1 cellular context compared by ENCODE assay signal in the genomic region with DNA sequence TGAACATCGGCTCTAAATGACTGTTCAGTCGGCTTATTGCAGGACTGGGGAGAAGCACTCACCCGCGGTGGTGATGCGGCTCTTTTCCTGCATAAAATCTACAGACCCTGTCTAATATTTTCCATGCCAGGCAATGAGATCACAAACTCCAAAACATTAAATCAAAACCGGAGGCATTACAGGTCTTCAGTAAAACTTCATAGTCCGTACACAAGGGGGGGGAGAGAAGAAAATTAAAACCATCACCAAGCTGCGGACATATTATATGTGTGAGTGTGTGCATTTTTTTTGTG.
TF ChIP-seq lines count a peak whose summit lies in the region.

No MANE protein-coding gene starts in this region.

TF ChIP-seq in GM23338, 12 proteins besides CTCF, POLR2A, EP300 and RAD21 (continued from another document):
- no peak for TF ChIP-seq ZNF331 (CRISPR knock-in tag; IDR thresholded peaks at IDR 0.05; ENCODE audit: low read depth)
TF ChIP-seq in GM23338: peak in this region for 0.
